Comparison of ENCODE assay signal across 33 cellular contexts in genomic region chr5:119077444-119077843, GRCh38.
"Had no signal": no experiment of that assay in that cellular context is flagged by ENCODE, and none has a peak within 500 bp of the region (broad histone marks: within the 10 kb centered on the region; RNA-seq: fewer than 3 reads in every experiment).

No MANE protein-coding gene starts in this region.

- H3K9me3 Mint-ChIP-seq: activated CD4-positive, alpha-beta memory T cell treated with anti-CD3 and anti-CD28 coated beads for 36 hours; activated CD4-positive, alpha-beta T cell treated with anti-CD3 and anti-CD28 coated beads, Interleukin-2, amount 10 ng/mL, durations not matched to agents 24 days and 14 days; activated naive CD4-positive, alpha-beta T cell treated with anti-CD3 and anti-CD28 coated beads for 36 hours; activated naive CD4-positive, alpha-beta T cell treated with anti-CD3 and anti-CD28 coated beads, Interleukin-2, amount 50 U/mL, for 24 hours; activated naive CD8-positive, alpha-beta T cell treated with anti-CD3 and anti-CD28 coated beads for 36 hours; activated naive CD8-positive, alpha-beta T cell treated with anti-CD3 and anti-CD28 coated beads, Interleukin-2, amount 50 U/mL, for 24 hours; activated T-helper 1 cell treated with anti-CD3 and anti-CD28 coated beads, Interleukin-12 subunit alpha, Interleukin-12 subunit beta, Interleukin-2, Interleukin-4 antibody, amounts not matched to agents 30 ng/mL and 10 ng/mL and 1 ng/mL, durations not matched to agents 14 hours and 24 hours and 36 hours; activated T-helper 2 cell treated with anti-CD3 and anti-CD28 coated beads, Interferon-gamma antibody, Interleukin-2, Interleukin-4, amounts not matched to agents 10 μg/mL and 5 μg/mL and 100 μg/mL, durations not matched to agents 14 hours and 24 hours and 36 hours; effector memory CD8-positive, alpha-beta T cell had no signal

- H3K27ac Mint-ChIP-seq: activated CD4-positive, alpha-beta memory T cell treated with anti-CD3 and anti-CD28 coated beads for 36 hours; activated CD4-positive, alpha-beta T cell treated with anti-CD3 and anti-CD28 coated beads for 36 hours; activated CD4-positive, alpha-beta T cell treated with anti-CD3 and anti-CD28 coated beads, Interleukin-2, amount 10 ng/mL, durations not matched to agents 24 days and 14 days; activated CD8-positive, alpha-beta memory T cell treated with anti-CD3 and anti-CD28 coated beads, Interleukin-2, amount 10 ng/mL, durations not matched to agents 7 days and 5 days; activated CD8-positive, alpha-beta T cell treated with anti-CD3 and anti-CD28 coated beads, Interleukin-2, amount 10 ng/mL, durations not matched to agents 7 days and 5 days; activated naive CD4-positive, alpha-beta T cell treated with anti-CD3 and anti-CD28 coated beads for 36 hours; activated naive CD4-positive, alpha-beta T cell treated with anti-CD3 and anti-CD28 coated beads, Interleukin-2, amount 50 U/mL, for 24 hours; activated naive CD8-positive, alpha-beta T cell treated with anti-CD3 and anti-CD28 coated beads for 36 hours; activated naive CD8-positive, alpha-beta T cell treated with anti-CD3 and anti-CD28 coated beads, Interleukin-2, amount 50 U/mL, for 24 hours; activated T-helper 1 cell treated with anti-CD3 and anti-CD28 coated beads, Interleukin-12 subunit alpha, Interleukin-12 subunit beta, Interleukin-2, Interleukin-4 antibody, amounts not matched to agents 30 ng/mL and 10 ng/mL and 1 ng/mL, durations not matched to agents 14 hours and 24 hours and 36 hours; activated T-helper 2 cell treated with anti-CD3 and anti-CD28 coated beads, Interferon-gamma antibody, Interleukin-2, Interleukin-4, amounts not matched to agents 10 μg/mL and 5 μg/mL and 100 μg/mL, durations not matched to agents 14 hours and 24 hours and 36 hours; effector memory CD8-positive, alpha-beta T cell had no signal

- H3K9me3 ChIP-seq: adrenal gland, body of pancreas, esophagus muscularis mucosa, gastrocnemius medialis, heart left ventricle had no signal

- H3K4me3 Mint-ChIP-seq: activated CD4-positive, alpha-beta memory T cell treated with anti-CD3 and anti-CD28 coated beads for 36 hours; activated CD4-positive, alpha-beta T cell treated with anti-CD3 and anti-CD28 coated beads for 36 hours; activated CD4-positive, alpha-beta T cell treated with anti-CD3 and anti-CD28 coated beads, Interleukin-2, amount 10 ng/mL, durations not matched to agents 24 days and 14 days; activated CD8-positive, alpha-beta memory T cell treated with anti-CD3 and anti-CD28 coated beads, Interleukin-2, amount 10 ng/mL, durations not matched to agents 7 days and 5 days; activated CD8-positive, alpha-beta T cell treated with anti-CD3 and anti-CD28 coated beads, Interleukin-2, amount 10 ng/mL, durations not matched to agents 7 days and 5 days; activated naive CD4-positive, alpha-beta T cell treated with anti-CD3 and anti-CD28 coated beads for 36 hours; activated naive CD4-positive, alpha-beta T cell treated with anti-CD3 and anti-CD28 coated beads, Interleukin-2, amount 50 U/mL, for 24 hours; activated naive CD8-positive, alpha-beta T cell treated with anti-CD3 and anti-CD28 coated beads for 36 hours; activated naive CD8-positive, alpha-beta T cell treated with anti-CD3 and anti-CD28 coated beads, Interleukin-2, amount 50 U/mL, for 24 hours; activated T-helper 1 cell treated with anti-CD3 and anti-CD28 coated beads, Interleukin-12 subunit alpha, Interleukin-12 subunit beta, Interleukin-2, Interleukin-4 antibody, amounts not matched to agents 30 ng/mL and 10 ng/mL and 1 ng/mL, durations not matched to agents 14 hours and 24 hours and 36 hours; effector memory CD8-positive, alpha-beta T cell had no signal

- H3K27ac ChIP-seq: adrenal gland, body of pancreas, esophagus muscularis mucosa, foreskin keratinocyte, gastrocnemius medialis, heart left ventricle, WERI-Rb-1 had no signal

- H3K27me3 Mint-ChIP-seq: activated CD4-positive, alpha-beta memory T cell treated with anti-CD3 and anti-CD28 coated beads for 36 hours; activated CD4-positive, alpha-beta T cell treated with anti-CD3 and anti-CD28 coated beads for 36 hours; activated CD4-positive, alpha-beta T cell treated with anti-CD3 and anti-CD28 coated beads, Interleukin-2, amount 10 ng/mL, durations not matched to agents 24 days and 14 days; activated CD8-positive, alpha-beta memory T cell treated with anti-CD3 and anti-CD28 coated beads, Interleukin-2, amount 10 ng/mL, durations not matched to agents 7 days and 5 days; activated naive CD4-positive, alpha-beta T cell treated with anti-CD3 and anti-CD28 coated beads, Interleukin-2, amount 50 U/mL, for 24 hours; activated naive CD8-positive, alpha-beta T cell treated with anti-CD3 and anti-CD28 coated beads for 36 hours; activated naive CD8-positive, alpha-beta T cell treated with anti-CD3 and anti-CD28 coated beads, Interleukin-2, amount 50 U/mL, for 24 hours; effector memory CD8-positive, alpha-beta T cell had no signal

- H3K36me3 ChIP-seq: adrenal gland, esophagus muscularis mucosa, gastrocnemius medialis, heart left ventricle, WERI-Rb-1 had no signal

- DNase-seq: activated CD4-positive, alpha-beta memory T cell treated with anti-CD3 and anti-CD28 coated beads for 36 hours; activated CD4-positive, alpha-beta T cell treated with anti-CD3 and anti-CD28 coated beads for 36 hours; activated CD4-positive, CD25-positive, alpha-beta regulatory T cell; activated CD4-positive, CD25-positive, alpha-beta regulatory T cell treated with anti-CD3 and anti-CD28 coated beads, Interleukin-2, amount 50 U/mL, for 72 hours; activated CD8-positive, alpha-beta memory T cell treated with anti-CD3 and anti-CD28 coated beads, Interleukin-2, amount 10 ng/mL, durations not matched to agents 7 days and 5 days; activated CD8-positive, alpha-beta memory T cell treated with anti-CD3 and anti-CD28 coated beads, Interleukin-2, amount 50 U/mL, for 4 hours; activated CD8-positive, alpha-beta T cell treated with anti-CD3 and anti-CD28 coated beads, Interleukin-2, amount 10 ng/mL, durations not matched to agents 7 days and 5 days; activated effector memory CD4-positive, alpha-beta T cell treated with anti-CD3 and anti-CD28 coated beads, Interleukin-2, amount 50 U/mL, for 16 hours; activated naive CD4-positive, alpha-beta T cell treated with anti-CD3 and anti-CD28 coated beads for 36 hours; activated naive CD8-positive, alpha-beta T cell treated with anti-CD3 and anti-CD28 coated beads for 36 hours; activated naive CD8-positive, alpha-beta T cell treated with anti-CD3 and anti-CD28 coated beads, Interleukin-2, amount 50 U/mL, for 24 hours; activated T-cell treated with anti-CD3 and anti-CD28 coated beads, Interleukin-2, amount 50 U/mL, for 1 hour; activated T-cell treated with anti-CD3 and anti-CD28 coated beads, Interleukin-2, amount 50 U/mL, for 48 hours; adrenal gland; amygdala; aorta; body of pancreas; caudate nucleus; cortex of kidney; dermis blood vessel endothelial cell; effector CD4-positive, alpha-beta T cell; effector memory CD8-positive, alpha-beta T cell; foreskin keratinocyte; gastrocnemius medialis; glutamatergic neuron; heart left ventricle; T-helper 2 cell; WERI-Rb-1 had no signal

- H3K27me3 ChIP-seq: adrenal gland, body of pancreas, esophagus muscularis mucosa, foreskin keratinocyte, gastrocnemius medialis, heart left ventricle had no signal

- H3K36me3 Mint-ChIP-seq: activated CD4-positive, alpha-beta memory T cell treated with anti-CD3 and anti-CD28 coated beads for 36 hours had no signal

- ATAC-seq: activated CD4-positive, alpha-beta T cell treated with anti-CD3 and anti-CD28 coated beads for 36 hours; activated CD8-positive, alpha-beta memory T cell treated with anti-CD3 and anti-CD28 coated beads, Interleukin-2, amount 10 ng/mL, durations not matched to agents 7 days and 5 days; activated CD8-positive, alpha-beta T cell treated with anti-CD3 and anti-CD28 coated beads, Interleukin-2, amount 10 ng/mL, durations not matched to agents 7 days and 5 days; activated naive CD8-positive, alpha-beta T cell treated with anti-CD3 and anti-CD28 coated beads, Interleukin-2, amount 50 U/mL, for 24 hours; body of pancreas; effector memory CD8-positive, alpha-beta T cell; foreskin keratinocyte; gastrocnemius medialis; heart left ventricle had no signal

- H3K4me3 ChIP-seq: adrenal gland, body of pancreas, esophagus muscularis mucosa, gastrocnemius medialis, heart left ventricle had no signal
